ENCODE assay signal across 9 cellular contexts in genomic region chr9:127828262-127829031, GRCh38. TPM values are rescaled to one million over a fixed set of nuclear protein-coding genes. Genes with fewer than 3 reads are reported as not detected.
DNase-seq lines count a peak whose midpoint lies in the region; ATAC-seq, FAIRE-seq and TF ChIP-seq lines count a peak whose summit lies in the region.
"Had no signal": no experiment of that assay in that cellular context is flagged by ENCODE, and none has a peak within 500 bp of the region (broad histone marks: within the 10 kb centered on the region; RNA-seq: fewer than 3 reads in every experiment).

No MANE protein-coding gene starts in this region.

- H3K79me2 ChIP-seq in keratinocyte (ENCODE audit: control insufficient read depth, insufficient read depth, low read length) (no peaks in the 10 kb centered on the region), smooth muscle cell (ENCODE audit: low read depth) (no peaks in the 10 kb centered on the region)

- no peak overlapping the region for H3K27ac Mint-ChIP-seq in activated T-helper 2 cell treated with anti-CD3 and anti-CD28 coated beads, Interferon-gamma antibody, Interleukin-2, Interleukin-4, amounts not matched to agents 10 μg/mL and 5 μg/mL and 100 μg/mL, durations not matched to agents 14 hours and 24 hours and 36 hours

- dilution Hi-C loops in keratinocyte (cut with MboI; ENCODE audit: extremely low pct_ligation_motif_present, low sequenced_read_pairs), result no loop called here

- no peak for TF ChIP-seq POLR2A in GM18505 (IDR thresholded peaks at IDR 0.05; ENCODE audit: borderline replicate concordance, extremely low read depth, insufficient read depth, insufficient read length)

- H3K9me3 Mint-ChIP-seq in activated T-helper 2 cell treated with anti-CD3 and anti-CD28 coated beads, Interferon-gamma antibody, Interleukin-2, Interleukin-4, amounts not matched to agents 10 μg/mL and 5 μg/mL and 100 μg/mL, durations not matched to agents 14 hours and 24 hours and 36 hours, result no peaks in the 10 kb centered on the region

- H3K36me3 Mint-ChIP-seq in activated T-helper 2 cell treated with anti-CD3 and anti-CD28 coated beads, Interferon-gamma antibody, Interleukin-2, Interleukin-4, amounts not matched to agents 10 μg/mL and 5 μg/mL and 100 μg/mL, durations not matched to agents 14 hours and 24 hours and 36 hours (ENCODE audit: low read depth), result peaks cover 18% of the 10 kb centered on the region

- FAIRE-seq in keratinocyte (lab: Jason Lieb, UNC), result no peak

- no peaks in the 10 kb centered on the region for H3F3A ChIP-seq in smooth muscle cell (ENCODE audit: low read depth)

- peak overlapping the region; percentile 64 for H2AFZ ChIP-seq in keratinocyte (ENCODE audit: control insufficient read depth, low read length)
- peak overlapping the region; percentile 53 for H2AFZ ChIP-seq in smooth muscle cell (ENCODE audit: low read depth)

- no peak overlapping the region for H3K27ac ChIP-seq in HUES6 (ENCODE audit: low read depth, low read length)
- H3K27ac ChIP-seq in keratinocyte (ENCODE audit: control insufficient read depth, insufficient read depth, low read length), result no peak overlapping the region
- H3K27ac ChIP-seq in smooth muscle cell (ENCODE audit: low read depth), result peak overlapping the region; percentile 40

- H3K27me3 ChIP-seq in HUES6 (ENCODE audit: control insufficient read depth, insufficient read depth, low read length), result peaks cover 15% of the 10 kb centered on the region
- peaks cover 11% of the 10 kb centered on the region for H3K27me3 ChIP-seq in keratinocyte (ENCODE audit: control insufficient read depth, extremely low read depth, insufficient read depth, low read length)
- H3K27me3 ChIP-seq in smooth muscle cell (ENCODE audit: low read depth), result no peaks in the 10 kb centered on the region

- H3K4me1 Mint-ChIP-seq in activated T-helper 2 cell treated with anti-CD3 and anti-CD28 coated beads, Interferon-gamma antibody, Interleukin-2, Interleukin-4, amounts not matched to agents 10 μg/mL and 5 μg/mL and 100 μg/mL, durations not matched to agents 14 hours and 24 hours and 36 hours (ENCODE audit: low read depth), result peaks cover 3% of the 10 kb centered on the region

- peak overlapping the region; percentile 63 for H3K4me2 ChIP-seq in keratinocyte (ENCODE audit: control insufficient read depth, extremely low read depth, insufficient read depth, low read depth, low read length)
- H3K4me2 ChIP-seq in smooth muscle cell, result peak overlapping the region; percentile 83

- H3K4me3 Mint-ChIP-seq in activated T-helper 2 cell treated with anti-CD3 and anti-CD28 coated beads, Interferon-gamma antibody, Interleukin-2, Interleukin-4, amounts not matched to agents 10 μg/mL and 5 μg/mL and 100 μg/mL, durations not matched to agents 14 hours and 24 hours and 36 hours (ENCODE audit: low read depth), result no peak overlapping the region

- ATAC-seq in GM18873 (IDR thresholded peaks at IDR 0.05; ENCODE audit: low FRiP score, unreplicated experiment) (no peak), GM18505 (IDR thresholded peaks at IDR 0.05; ENCODE audit: unreplicated experiment) (no peak)

- WGBS in smooth muscle cell (ENCODE audit: low lambda C conversion rate), result 6% methylated on average over 34 of the region's 34 CpGs

- H3K4me3 ChIP-seq in HUES6 (ENCODE audit: low read depth, low read length) (peak overlapping the region; percentile 46), keratinocyte (ENCODE audit: control insufficient read depth in 2 of 3, extremely low read depth in 1 of 3, insufficient read depth in 2 of 3, low read depth in 1 of 3, low read length in 3 of 3) (peak overlapping the region in 2 of 3 experiments; percentile 14 to 44), smooth muscle cell (peak overlapping the region; percentile 36)

- H4K20me1 ChIP-seq in keratinocyte (ENCODE audit: control insufficient read depth, extremely low read depth, insufficient read depth, low read length) (no peaks in the 10 kb centered on the region), smooth muscle cell (ENCODE audit: low read depth) (no peaks in the 10 kb centered on the region)

- H3K9me3 ChIP-seq in HUES6 (ENCODE audit: control insufficient read depth, insufficient read depth, low read depth, low read length) (no peaks in the 10 kb centered on the region), keratinocyte (ENCODE audit: control insufficient read depth, low read depth, low read length) (no peaks in the 10 kb centered on the region), smooth muscle cell (replicated peaks; ENCODE audit: low read depth) (no peaks in the 10 kb centered on the region)

- no peaks in the 10 kb centered on the region for H3K27me3 Mint-ChIP-seq in activated T-helper 2 cell treated with anti-CD3 and anti-CD28 coated beads, Interferon-gamma antibody, Interleukin-2, Interleukin-4, amounts not matched to agents 10 μg/mL and 5 μg/mL and 100 μg/mL, durations not matched to agents 14 hours and 24 hours and 36 hours (ENCODE audit: low read depth)

- DNase-seq in cerebellum (ENCODE audit: low spot score), result peak; percentile 70
- no peak for DNase-seq in keratinocyte (ENCODE audit: low read depth, low spot score)
- DNase-seq in smooth muscle cell (lab: John Stamatoyannopoulos, UW; ENCODE audit: unreplicated experiment), result peak; percentile 32
- no peak for DNase-seq in activated T-helper 2 cell treated with anti-CD3 and anti-CD28 coated beads, Interferon-gamma antibody, Interleukin-2, Interleukin-4, amounts not matched to agents 10 μg/mL and 5 μg/mL and 100 μg/mL, durations not matched to agents 14 hours and 24 hours and 36 hours (ENCODE audit: low spot score)
- no peak for DNase-seq in activated effector memory CD4-positive, alpha-beta T cell treated with Interleukin-2 at 50 U/mL for 16 hours

- H3K36me3 ChIP-seq in HUES6 (ENCODE audit: control insufficient read depth, insufficient read depth, low read length) (no peaks in the 10 kb centered on the region), keratinocyte (ENCODE audit: control insufficient read depth in 2 of 2, extremely low read depth in 1 of 2, insufficient read depth in 2 of 2, low read length in 2 of 2) (no peaks in the 10 kb centered on the region), smooth muscle cell (ENCODE audit: low read depth) (no peaks in the 10 kb centered on the region)

- H3K4me1 ChIP-seq in HUES6 (ENCODE audit: control insufficient read depth, insufficient read depth, low read length) (peaks cover 22% of the 10 kb centered on the region), keratinocyte (ENCODE audit: control insufficient read depth, extremely low read depth, insufficient read depth, low read length) (peaks cover 3% of the 10 kb centered on the region), smooth muscle cell (ENCODE audit: low read depth) (peaks cover 4% of the 10 kb centered on the region)

- intact Hi-C loops in activated T-helper 2 cell treated with anti-CD3 and anti-CD28 coated beads, Interferon-gamma antibody, Interleukin-2, Interleukin-4, amounts not matched to agents 10 μg/mL and 5 μg/mL and 100 μg/mL, durations not matched to agents 14 hours and 24 hours and 36 hours (cut with micrococcal nuclease), result no loop called here

- H3K9me1 ChIP-seq in keratinocyte (ENCODE audit: control insufficient read depth, extremely low read depth, insufficient read depth, low read length), result no peaks in the 10 kb centered on the region

- H3K9ac ChIP-seq in HUES6 (ENCODE audit: low read length), result peak overlapping the region; percentile 24
- H3K9ac ChIP-seq in keratinocyte (ENCODE audit: control insufficient read depth, extremely low read depth, insufficient read depth, low read length), result no peak overlapping the region
- H3K9ac ChIP-seq in smooth muscle cell (ENCODE audit: low read depth), result peak overlapping the region; percentile 36

- no peak for TF ChIP-seq CTCF in keratinocyte (optimal IDR thresholded peaks at IDR 0.05 in 1 of 3, IDR thresholded peaks at IDR 0.05 in 1 of 3, conservative IDR thresholded peaks at IDR 0.05 in 1 of 3; ENCODE audit: extremely low read depth in 1 of 3, insufficient read depth in 2 of 3, low read length in 3 of 3)
- no peak for TF ChIP-seq CTCF in smooth muscle cell (IDR thresholded peaks at IDR 0.05; ENCODE audit: borderline replicate concordance, insufficient read depth, poor library complexity, severe bottlenecking)

RNA-seq across cellular contexts. Expression of gene FPGS, which starts 25.8 kb away (rescaled TPM):
- total RNA-seq in cerebellum (20.3 TPM), smooth muscle cell (9.2 and 12.9 TPM in 2 replicates)
- polyA plus RNA-seq in keratinocyte (38.2 to 65.0 TPM (median 56.3 TPM) in 3 replicates), smooth muscle cell (26.2 and 34.9 TPM in 2 replicates)
- polyA plus RNA-seq in keratinocyte (2011; ENCODE audit: low read depth), result 19.2 TPM
- polyA plus RNA-seq in keratinocyte (2011; cell fraction: cytosol; rRNA removed), result 42.2 and 62.6 TPM in 2 replicates
- 83.1 and 97.6 TPM in 2 replicates for polyA plus RNA-seq in keratinocyte (2011; cell fraction: nucleus; rRNA removed)
- 23.7 and 67.7 TPM in 2 replicates for polyA plus RNA-seq in keratinocyte (2012; ENCODE audit: low replicate concordance)
- polyA minus RNA-seq in keratinocyte, result 45.2 to 134 TPM (median 50.4 TPM) in 3 replicates
- polyA minus RNA-seq in keratinocyte (2011; cell fraction: cytosol; rRNA and poly(A)+ RNA removed), result 85.6 TPM
- 38.2 and 44.2 TPM in 2 replicates for polyA minus RNA-seq in keratinocyte (2011; cell fraction: nucleus; rRNA and poly(A)+ RNA removed)
- 116 and 137 TPM in 2 replicates for total RNA-seq in activated T-helper 2 cell treated with anti-CD3 and anti-CD28 coated beads, Interferon-gamma antibody, Interleukin-2, Interleukin-4, amounts not matched to agents 10 μg/mL and 5 μg/mL and 100 μg/mL, durations not matched to agents 14 hours and 24 hours and 36 hours

RNA-seq across cellular contexts. Expression of gene ENG, which starts 26.0 kb away (rescaled TPM):
- total RNA-seq in cerebellum (3.2 TPM), smooth muscle cell (11.1 and 12.6 TPM in 2 replicates)
- polyA plus RNA-seq in keratinocyte (0.22 to 0.86 TPM (median 0.33 TPM) in 3 replicates), smooth muscle cell (42.4 and 54.1 TPM in 2 replicates)
- polyA plus RNA-seq in keratinocyte (2011; ENCODE audit: low read depth), result not detected
- polyA plus RNA-seq in keratinocyte (2011; cell fraction: cytosol; rRNA removed), result 0.39 and 0.68 TPM in 2 replicates
- polyA plus RNA-seq in keratinocyte (2011; cell fraction: nucleus; rRNA removed), result 1.4 and 2.1 TPM in 2 replicates
- 1.1 and 2.2 TPM in 2 replicates for polyA plus RNA-seq in keratinocyte (2012; ENCODE audit: low replicate concordance)
- 0.26 to 3.7 TPM (median 0.54 TPM) in 3 replicates for polyA minus RNA-seq in keratinocyte
- 1.2 TPM for polyA minus RNA-seq in keratinocyte (2011; cell fraction: cytosol; rRNA and poly(A)+ RNA removed)
- polyA minus RNA-seq in keratinocyte (2011; cell fraction: nucleus; rRNA and poly(A)+ RNA removed), result 1.3 and 1.6 TPM in 2 replicates
- 27.5 and 28.1 TPM in 2 replicates for total RNA-seq in activated T-helper 2 cell treated with anti-CD3 and anti-CD28 coated beads, Interferon-gamma antibody, Interleukin-2, Interleukin-4, amounts not matched to agents 10 μg/mL and 5 μg/mL and 100 μg/mL, durations not matched to agents 14 hours and 24 hours and 36 hours
- polyA plus RNA-seq: neural cell had no signal

RNA-seq across cellular contexts. Expression of gene CDK9, which starts 42.6 kb away (rescaled TPM):
- total RNA-seq in cerebellum (38.9 TPM), smooth muscle cell (38.2 and 48.0 TPM in 2 replicates)
- polyA plus RNA-seq in keratinocyte (39.0 to 100.0 TPM (median 47.8 TPM) in 3 replicates), smooth muscle cell (61.4 and 68.6 TPM in 2 replicates)
- 35.0 TPM for polyA plus RNA-seq in keratinocyte (2011; ENCODE audit: low read depth)
- 41.3 and 43.3 TPM in 2 replicates for polyA plus RNA-seq in keratinocyte (2011; cell fraction: cytosol; rRNA removed)
- 66.7 and 69.1 TPM in 2 replicates for polyA plus RNA-seq in keratinocyte (2011; cell fraction: nucleus; rRNA removed)
- 49.0 and 57.9 TPM in 2 replicates for polyA plus RNA-seq in keratinocyte (2012; ENCODE audit: low replicate concordance)
- 65.3 to 79.5 TPM (median 73.0 TPM) in 3 replicates for polyA minus RNA-seq in keratinocyte
- polyA minus RNA-seq in keratinocyte (2011; cell fraction: cytosol; rRNA and poly(A)+ RNA removed), result 65.2 TPM
- polyA minus RNA-seq in keratinocyte (2011; cell fraction: nucleus; rRNA and poly(A)+ RNA removed), result 33.9 and 50.0 TPM in 2 replicates
- 98.1 and 99.8 TPM in 2 replicates for total RNA-seq in activated T-helper 2 cell treated with anti-CD3 and anti-CD28 coated beads, Interferon-gamma antibody, Interleukin-2, Interleukin-4, amounts not matched to agents 10 μg/mL and 5 μg/mL and 100 μg/mL, durations not matched to agents 14 hours and 24 hours and 36 hours

RNA-seq across cellular contexts. Expression of gene AK1, which starts 49.0 kb away (rescaled TPM):
- 23.0 TPM for total RNA-seq in cerebellum
- polyA plus RNA-seq in keratinocyte, result 40.2 to 53.8 TPM (median 46.5 TPM) in 3 replicates
- 41.4 TPM for polyA plus RNA-seq in keratinocyte (2011; ENCODE audit: low read depth)
- 41.7 and 88.2 TPM in 2 replicates for polyA plus RNA-seq in keratinocyte (2011; cell fraction: cytosol; rRNA removed)
- 45.8 and 51.8 TPM in 2 replicates for polyA plus RNA-seq in keratinocyte (2011; cell fraction: nucleus; rRNA removed)
- 65.7 and 69.7 TPM in 2 replicates for polyA plus RNA-seq in keratinocyte (2012; ENCODE audit: low replicate concordance)
- 19.3 to 28.6 TPM (median 20.6 TPM) in 3 replicates for polyA minus RNA-seq in keratinocyte
- 20.1 TPM for polyA minus RNA-seq in keratinocyte (2011; cell fraction: cytosol; rRNA and poly(A)+ RNA removed)
- 3.7 and 4.8 TPM in 2 replicates for polyA minus RNA-seq in keratinocyte (2011; cell fraction: nucleus; rRNA and poly(A)+ RNA removed)
- 22.2 and 52.4 TPM in 2 replicates for total RNA-seq in smooth muscle cell
- polyA plus RNA-seq in smooth muscle cell, result 97.8 and 115 TPM in 2 replicates
- total RNA-seq in activated T-helper 2 cell treated with anti-CD3 and anti-CD28 coated beads, Interferon-gamma antibody, Interleukin-2, Interleukin-4, amounts not matched to agents 10 μg/mL and 5 μg/mL and 100 μg/mL, durations not matched to agents 14 hours and 24 hours and 36 hours, result 19.6 and 21.0 TPM in 2 replicates

RNA-seq across cellular contexts. Expression of gene SH2D3C, which starts 50.0 kb away (rescaled TPM):
- total RNA-seq in cerebellum (8.5 TPM), smooth muscle cell (1.5 TPM in 1 of 2 replicates, not detected in the other)
- polyA plus RNA-seq in keratinocyte (0.12 to 0.21 TPM in 2 of 3 replicates, not detected in the other), smooth muscle cell (0.54 and 0.83 TPM in 2 replicates)
- polyA plus RNA-seq in keratinocyte (2011; ENCODE audit: low read depth), result not detected
- polyA plus RNA-seq in keratinocyte (2011; cell fraction: cytosol; rRNA removed), result 0.07 and 0.13 TPM in 2 replicates
- 0.06 and 0.27 TPM in 2 replicates for polyA plus RNA-seq in keratinocyte (2011; cell fraction: nucleus; rRNA removed)
- polyA plus RNA-seq in keratinocyte (2012; ENCODE audit: low replicate concordance), result 0.13 and 0.18 TPM in 2 replicates
- polyA minus RNA-seq in keratinocyte, result 0.16 TPM in 1 of 3 replicates, not detected in the others
- polyA minus RNA-seq in keratinocyte (2011; cell fraction: cytosol; rRNA and poly(A)+ RNA removed), result not detected
- not detected in 2 replicates for polyA minus RNA-seq in keratinocyte (2011; cell fraction: nucleus; rRNA and poly(A)+ RNA removed)
- 23.6 and 25.1 TPM in 2 replicates for total RNA-seq in activated T-helper 2 cell treated with anti-CD3 and anti-CD28 coated beads, Interferon-gamma antibody, Interleukin-2, Interleukin-4, amounts not matched to agents 10 μg/mL and 5 μg/mL and 100 μg/mL, durations not matched to agents 14 hours and 24 hours and 36 hours

Comparison
In these comparisons a context has a peak if more than half of its experiments do, and no peak if none do; other contexts are left out.
1. DNase-seq: peak in cerebellum (single experiment) and smooth muscle cell (single experiment); none in keratinocyte (single experiment), activated T-helper 2 cell treated with anti-CD3 and anti-CD28 coated beads, Interferon-gamma antibody, Interleukin-2, Interleukin-4, amounts not matched to agents 10 μg/mL and 5 μg/mL and 100 μg/mL, durations not matched to agents 14 hours and 24 hours and 36 hours (single experiment) and activated effector memory CD4-positive, alpha-beta T cell treated with Interleukin-2 at 50 U/mL for 16 hours (single experiment).
2. Peak in every context shown above with its lines, with median percentiles within 50 percentile points of each other: H3K4me3 ChIP-seq.